Comparison of ENCODE assay signal across 23 cellular contexts in genomic region chr10:123833170-123833850, GRCh38. TPM values are rescaled to one million over a fixed set of nuclear protein-coding genes. Genes with fewer than 3 reads are reported as not detected.
"Had no signal": no experiment of that assay in that cellular context is flagged by ENCODE, and none has a peak within 500 bp of the region (broad histone marks: within the 10 kb centered on the region; RNA-seq: fewer than 3 reads in every experiment).

No MANE protein-coding gene starts in this region.

- H3K27ac Mint-ChIP-seq: activated CD4-positive, alpha-beta T cell treated with anti-CD3 and anti-CD28 coated beads, Interleukin-2, amount 10 ng/mL, durations not matched to agents 7 days and 5 days; activated CD8-positive, alpha-beta T cell treated with anti-CD3 and anti-CD28 coated beads for 36 hours; activated naive CD8-positive, alpha-beta T cell; activated T-helper 17 cell treated with anti-CD3 and anti-CD28 coated beads, Interleukin-2, amount 50 U/mL, for 72 hours had no signal

- H3K27ac ChIP-seq: colonic mucosa, epithelial cell of prostate had no signal

- H3K4me3 ChIP-seq: colonic mucosa had no signal

- H3K9me3 Mint-ChIP-seq: activated CD4-positive, alpha-beta T cell treated with anti-CD3 and anti-CD28 coated beads, Interleukin-2, amount 10 ng/mL, durations not matched to agents 7 days and 5 days; activated T-cell treated with anti-CD3 and anti-CD28 coated beads, Interleukin-2, amount 50 U/mL, for 4 hours; activated T-helper 17 cell treated with anti-CD3 and anti-CD28 coated beads, Interleukin-2, amount 50 U/mL, for 72 hours had no signal

- H3K4me3 Mint-ChIP-seq: activated CD4-positive, alpha-beta T cell treated with anti-CD3 and anti-CD28 coated beads, Interleukin-2, amount 10 ng/mL, durations not matched to agents 7 days and 5 days; activated CD8-positive, alpha-beta T cell treated with anti-CD3 and anti-CD28 coated beads for 36 hours; activated naive CD8-positive, alpha-beta T cell; activated T-cell treated with anti-CD3 and anti-CD28 coated beads, Interleukin-2, amount 50 U/mL, for 4 hours; activated T-helper 17 cell treated with anti-CD3 and anti-CD28 coated beads, Interleukin-2, amount 50 U/mL, for 72 hours had no signal

- H3K4me1 Mint-ChIP-seq: activated CD4-positive, alpha-beta T cell treated with anti-CD3 and anti-CD28 coated beads, Interleukin-2, amount 10 ng/mL, durations not matched to agents 7 days and 5 days; activated T-helper 17 cell treated with anti-CD3 and anti-CD28 coated beads, Interleukin-2, amount 50 U/mL, for 72 hours had no signal

- ATAC-seq: activated CD8-positive, alpha-beta T cell treated with anti-CD3 and anti-CD28 coated beads for 36 hours; activated T-cell treated with anti-CD3 and anti-CD28 coated beads, Interleukin-2, amount 50 U/mL, for 4 hours; activated T-helper 17 cell treated with anti-CD3 and anti-CD28 coated beads, Interleukin-2, amount 50 U/mL, for 72 hours had no signal

- H3K4me1 ChIP-seq: colonic mucosa had no signal

- DNase-seq: activated CD4-positive, alpha-beta T cell treated with anti-CD3 and anti-CD28 coated beads for 1 hour; activated CD4-positive, alpha-beta T cell treated with anti-CD3 and anti-CD28 coated beads for 4 hours; activated CD4-positive, alpha-beta T cell treated with anti-CD3 and anti-CD28 coated beads, Interleukin-2, amount 10 ng/mL, durations not matched to agents 7 days and 5 days; activated CD4-positive, alpha-beta T cell treated with anti-CD3 and anti-CD28 coated beads, Interleukin-2, amount 50 U/mL, for 4 hours; activated CD8-positive, alpha-beta memory T cell treated with anti-CD3 and anti-CD28 coated beads for 24 hours; activated CD8-positive, alpha-beta T cell treated with anti-CD3 and anti-CD28 coated beads for 36 hours; activated effector memory CD4-positive, alpha-beta T cell treated with Interleukin-2 at 50 U/mL for 16 hours; activated gamma-delta T cell treated with Interleukin-2 at 50 U/mL for 16 hours; activated naive CD4-positive, alpha-beta T cell treated with anti-CD3 and anti-CD28 coated beads, Interleukin-2, amount 50 U/mL, for 16 hours; activated naive CD4-positive, alpha-beta T cell treated with Interleukin-2 at 50 U/mL for 16 hours; activated T-cell treated with anti-CD3 and anti-CD28 coated beads, Interleukin-2, amount 50 U/mL, for 4 hours; amniotic stem cell; anterior cingulate cortex; caudate nucleus; colonic mucosa; effector CD8-positive, alpha-beta T cell; foreskin fibroblast; glutamatergic neuron; T-helper 2 cell had no signal

- H3K27me3 ChIP-seq: colonic mucosa had no signal

- H3K36me3 Mint-ChIP-seq: activated naive CD8-positive, alpha-beta T cell had no signal

- H3K36me3 ChIP-seq: colonic mucosa had no signal

- H3K9me3 ChIP-seq: colonic mucosa had no signal

RNA-seq across cellular contexts. Expression of gene CPXM2, which starts 58.3 kb away (rescaled TPM):
- total RNA-seq: activated CD4-positive, alpha-beta T cell treated with anti-CD3 and anti-CD28 coated beads, Interleukin-2, amount 10 ng/mL, durations not matched to agents 7 days and 5 days; activated CD8-positive, alpha-beta T cell treated with anti-CD3 and anti-CD28 coated beads for 36 hours; activated T-cell treated with anti-CD3 and anti-CD28 coated beads, Interleukin-2, amount 50 U/mL, for 4 hours; activated T-helper 17 cell treated with anti-CD3 and anti-CD28 coated beads, Interleukin-2, amount 50 U/mL, for 72 hours; T-helper 1 cell treated with Interleukin-12 subunit alpha and Interleukin-12 subunit beta and Interleukin-4 antibody, amounts not matched to agents 30 ng/mL and 1 ng/mL, for 36 hours had no signal
